8 cellular contexts compared by ENCODE assay signal in genomic region chr20:34874094-34874654, GRCh38. TPM values are rescaled to one million over a fixed set of nuclear protein-coding genes. Genes with fewer than 3 reads are reported as not detected.
DNase-seq lines count a peak whose midpoint lies in the region; ATAC-seq and TF ChIP-seq lines count a peak whose summit lies in the region.

No MANE protein-coding gene starts in this region.

- H3K9me3 ChIP-seq in esophagus muscularis mucosa, result no peaks in the 10 kb centered on the region
- no peaks in the 10 kb centered on the region for H3K9me3 ChIP-seq in muscle layer of duodenum (ENCODE audit: control insufficient read depth in 1 of 2, low read length in 2 of 2)

- DNase-seq in Calu3, result peak; percentile 91
- DNase-seq in NOMO-1 treated with dmso at 0.1 percent for 144 hours (lab: John Stamatoyannopoulos, UW; ENCODE audit: unreplicated experiment), result peak; percentile 82
- DNase-seq in activated T-cell treated with anti-CD3 and anti-CD28 coated beads for 48 hours (ENCODE audit: low read depth), result peak; percentile 56
- DNase-seq in esophagus muscularis mucosa (ENCODE audit: extremely low spot score), result peak; percentile 94
- DNase-seq in stimulated activated naive CD8-positive, alpha-beta T cell treated with anti-CD3 and anti-CD28 coated beads, Interleukin-15, amount 100 ng/mL, for 72 hours, result peak; percentile 45 to 69

- peak; percentile 87 for TF ChIP-seq CTCF in Calu3 (IDR thresholded peaks at IDR 0.05; ENCODE audit: unreplicated experiment)
- TF ChIP-seq CTCF in esophagus muscularis mucosa (IDR thresholded peaks at IDR 0.05), result peak; percentile 85 to 98 (median 97)

- CTCF ChIA-PET in Calu3 (lab: Charles Lee), result interaction anchor here (0.5 to 5.9 kb wide), 21 partner anchors 12 to 392 kb away, joined by 3 to 107 read pairs (median 5); partner anchors contain the start of genes GSS and MYH7B

- no peaks in the 10 kb centered on the region for H3K9me3 Mint-ChIP-seq in Calu3 (ENCODE audit: low read depth, unreplicated experiment)
- H3K9me3 Mint-ChIP-seq in stimulated activated naive CD8-positive, alpha-beta T cell treated with anti-CD3 and anti-CD28 coated beads, Interleukin-15, amount 100 ng/mL, for 72 hours, result no peaks in the 10 kb centered on the region

- no peak for TF ChIP-seq POLR2A in esophagus muscularis mucosa (IDR thresholded peaks at IDR 0.05; ENCODE audit: low read depth)
- no peak for TF ChIP-seq POLR2A in GM18505 (IDR thresholded peaks at IDR 0.05; ENCODE audit: borderline replicate concordance, extremely low read depth, insufficient read depth, insufficient read length)

- H3K27me3 Mint-ChIP-seq in Calu3 (ENCODE audit: unreplicated experiment), result peaks cover 47% of the 10 kb centered on the region
- no peaks in the 10 kb centered on the region for H3K27me3 Mint-ChIP-seq in stimulated activated naive CD8-positive, alpha-beta T cell treated with anti-CD3 and anti-CD28 coated beads, Interleukin-15, amount 100 ng/mL, for 72 hours

- H3K4me3 Mint-ChIP-seq in Calu3 (ENCODE audit: low read depth, unreplicated experiment), result peak overlapping the region; percentile 67
- H3K4me3 Mint-ChIP-seq in stimulated activated naive CD8-positive, alpha-beta T cell treated with anti-CD3 and anti-CD28 coated beads, Interleukin-15, amount 100 ng/mL, for 72 hours, result peak overlapping the region; percentile 64 to 97

- H3K27ac ChIP-seq in esophagus muscularis mucosa (replicated peaks in 1 of 4) (peak overlapping the region; percentile 51 to 92 (median 86)), muscle layer of duodenum (ENCODE audit: low read length) (peak overlapping the region; percentile 93)

- H3K4me3 ChIP-seq in esophagus muscularis mucosa (no peak overlapping the region), muscle layer of duodenum (ENCODE audit: low read depth in 1 of 2, low read length in 2 of 2) (no peak overlapping the region)

- peak; percentile 95 for TF ChIP-seq RAD21 in Ishikawa (IDR thresholded peaks at IDR 0.05; ENCODE audit: low read depth)

- intact Hi-C loops in Calu3 (cut with micrococcal nuclease; ENCODE audit: unreplicated experiment) (loop anchor here (1.0 to 10.0 kb wide), 3 partner anchors 82 to 221 kb away; partner anchors contain the start of gene TRPC4AP), esophagus muscularis mucosa (cut with DNase I) (loop anchor here (5.0 kb wide), 2 partner anchors 42 to 218 kb away; partner anchors contain the start of gene TRPC4AP)

- H3K4me1 ChIP-seq in esophagus muscularis mucosa, result peaks cover 27 to 68% (median 59%) of the 10 kb centered on the region in 4 donors
- H3K4me1 ChIP-seq in muscle layer of duodenum (ENCODE audit: control insufficient read depth in 1 of 2, insufficient read depth in 2 of 2, low read length in 2 of 2), result peaks cover 18 to 19% of the 10 kb centered on the region in 2 donors

- 42% methylated on average over 2 of the region's 2 CpGs for WGBS in esophagus muscularis mucosa

- ATAC-seq in stimulated activated naive CD8-positive, alpha-beta T cell treated with anti-CD3 and anti-CD28 coated beads, Interleukin-15, amount 100 ng/mL, for 72 hours, result no peak
- no peak for ATAC-seq in GM18505 (IDR thresholded peaks at IDR 0.05; ENCODE audit: unreplicated experiment)

- H3K36me3 ChIP-seq in esophagus muscularis mucosa, result no peaks in the 10 kb centered on the region
- H3K36me3 ChIP-seq in muscle layer of duodenum (ENCODE audit: control insufficient read depth in 1 of 2, insufficient read depth in 2 of 2, low read length in 2 of 2), result no peaks in the 10 kb centered on the region

- H3K4me1 Mint-ChIP-seq in Calu3 (ENCODE audit: low read depth, unreplicated experiment), result peaks cover 54% of the 10 kb centered on the region
- H3K4me1 Mint-ChIP-seq in stimulated activated naive CD8-positive, alpha-beta T cell treated with anti-CD3 and anti-CD28 coated beads, Interleukin-15, amount 100 ng/mL, for 72 hours, result peaks cover 66% of the 10 kb centered on the region

- peaks cover 32% of the 10 kb centered on the region for H3K36me3 Mint-ChIP-seq in Calu3 (ENCODE audit: insufficient read depth, unreplicated experiment)

- no peak for TF ChIP-seq EP300 in Ishikawa (IDR thresholded peaks at IDR 0.05; ENCODE audit: borderline replicate concordance)
- TF ChIP-seq EP300 in esophagus muscularis mucosa (IDR thresholded peaks at IDR 0.05), result no peak

- H3K27me3 ChIP-seq in esophagus muscularis mucosa, result no peaks in the 10 kb centered on the region
- no peaks in the 10 kb centered on the region for H3K27me3 ChIP-seq in muscle layer of duodenum (ENCODE audit: low read depth, low read length)

- H3K27ac Mint-ChIP-seq in Calu3 (ENCODE audit: unreplicated experiment), result peak overlapping the region; percentile 73
- H3K27ac Mint-ChIP-seq in stimulated activated naive CD8-positive, alpha-beta T cell treated with anti-CD3 and anti-CD28 coated beads, Interleukin-15, amount 100 ng/mL, for 72 hours, result no peak overlapping the region

- no TSS peak for BruUV-seq in Calu3 (replicated peaks; lab: Mats Ljungman, UMichigan)

TF ChIP-seq in Ishikawa, 13 proteins besides CTCF, POLR2A, EP300 and RAD21:
- TF ChIP-seq CREB1 (IDR thresholded peaks at IDR 0.05; ENCODE audit: low read depth), result no peak
- TF ChIP-seq NFIC (IDR thresholded peaks at IDR 0.05), result no peak
- TF ChIP-seq YY1 (IDR thresholded peaks at IDR 0.05; ENCODE audit: low read depth), result no peak
- TF ChIP-seq EGR1 (IDR thresholded peaks at IDR 0.05), result no peak
- TF ChIP-seq FOXM1 (IDR thresholded peaks at IDR 0.05; ENCODE audit: borderline replicate concordance, low read depth), result no peak
- TF ChIP-seq REST (IDR thresholded peaks at IDR 0.05; ENCODE audit: low read depth), result no peak
- no peak for TF ChIP-seq TEAD4 (IDR thresholded peaks at IDR 0.05)
- TF ChIP-seq MAX (IDR thresholded peaks at IDR 0.05), result no peak
- TF ChIP-seq TAF1 (IDR thresholded peaks at IDR 0.05; ENCODE audit: low read depth), result no peak
- TF ChIP-seq USF1 (IDR thresholded peaks at IDR 0.05), result no peak
- TF ChIP-seq TCF12 (IDR thresholded peaks at IDR 0.05; ENCODE audit: low read depth), result no peak
- no peak for TF ChIP-seq CEBPB (IDR thresholded peaks at IDR 0.05)
- no peak for TF ChIP-seq ZBTB7A (IDR thresholded peaks at IDR 0.05; ENCODE audit: low read depth)

RNA-seq across cellular contexts. Expression of gene GGT7, which starts 1.5 kb away (rescaled TPM):
- 13.5 and 16.2 TPM in 2 replicates for total RNA-seq in Calu3 (2022)
- 10 to 100 TPM in 1 of 4 donors, 1 to 10 TPM in 3; 7.6 to 11.9 (median 9.4) TPM for total RNA-seq in esophagus muscularis mucosa

RNA-seq across cellular contexts. Expression of gene ACSS2, which starts 2.2 kb away (rescaled TPM):
- total RNA-seq in Calu3 (2022) (34.9 and 35.3 TPM in 2 replicates), esophagus muscularis mucosa (10 to 100 TPM; 34.8 to 90.7 (median 62.8) TPM)

RNA-seq across cellular contexts. Expression of gene NCOA6, which starts 48.7 kb away (rescaled TPM):
- 42.8 and 44.7 TPM in 2 replicates for total RNA-seq in Calu3 (2022)
- 10 to 100 TPM; 14.9 to 30.2 (median 23.3) TPM for total RNA-seq in esophagus muscularis mucosa
